ENCODE assay signal across 1 cellular context in the genomic region with DNA sequence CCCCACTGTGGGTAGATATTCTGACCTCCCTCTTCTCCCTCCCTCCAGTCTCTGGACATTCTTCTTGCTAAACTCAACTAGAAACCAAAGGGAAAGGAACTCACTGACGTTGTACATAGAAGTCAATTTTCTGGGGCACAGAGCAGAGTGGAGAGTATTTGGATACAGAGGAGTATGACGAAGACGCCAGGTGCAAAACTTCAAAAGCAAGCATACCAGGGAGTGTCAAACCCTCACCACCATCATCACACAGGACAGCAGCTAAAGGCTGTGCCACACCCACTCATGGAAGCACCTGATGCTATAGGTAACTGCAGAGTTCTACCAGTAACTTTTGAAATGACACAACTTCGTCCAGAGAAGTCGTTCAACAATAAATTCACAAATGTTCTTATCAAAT.
TF ChIP-seq lines count a peak whose summit lies in the region.

No MANE protein-coding gene starts in this region.

TF ChIP-seq in IMR-90, 13 proteins besides CTCF, POLR2A, EP300 and RAD21:
- TF ChIP-seq FOS (IDR thresholded peaks at IDR 0.05; ENCODE audit: low read depth, low read length) (no peak), CEBPB (IDR thresholded peaks at IDR 0.05; ENCODE audit: low read depth, low read length) (no peak), MAFK (IDR thresholded peaks at IDR 0.05; ENCODE audit: low read depth, low read length) (no peak), NFE2L2 (IDR thresholded peaks at IDR 0.05; ENCODE audit: low read depth, low read length) (no peak), MXI1 (IDR thresholded peaks at IDR 0.05; ENCODE audit: borderline replicate concordance, low read depth, low read length) (no peak), CHD1 (IDR thresholded peaks at IDR 0.05; ENCODE audit: low read depth, low read length) (no peak)
- TF ChIP-seq, protein P1, sequence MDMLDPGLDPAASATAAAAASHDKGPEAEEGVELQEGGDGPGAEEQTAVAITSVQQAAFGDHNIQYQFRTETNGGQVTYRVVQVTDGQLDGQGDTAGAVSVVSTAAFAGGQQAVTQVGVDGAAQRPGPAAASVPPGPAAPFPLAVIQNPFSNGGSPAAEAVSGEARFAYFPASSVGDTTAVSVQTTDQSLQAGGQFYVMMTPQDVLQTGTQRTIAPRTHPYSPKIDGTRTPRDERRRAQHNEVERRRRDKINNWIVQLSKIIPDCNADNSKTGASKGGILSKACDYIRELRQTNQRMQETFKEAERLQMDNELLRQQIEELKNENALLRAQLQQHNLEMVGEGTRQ (IDR thresholded peaks at IDR 0.05; ENCODE audit: low read depth, low read length) = no peak
- TF ChIP-seq, protein P2, sequence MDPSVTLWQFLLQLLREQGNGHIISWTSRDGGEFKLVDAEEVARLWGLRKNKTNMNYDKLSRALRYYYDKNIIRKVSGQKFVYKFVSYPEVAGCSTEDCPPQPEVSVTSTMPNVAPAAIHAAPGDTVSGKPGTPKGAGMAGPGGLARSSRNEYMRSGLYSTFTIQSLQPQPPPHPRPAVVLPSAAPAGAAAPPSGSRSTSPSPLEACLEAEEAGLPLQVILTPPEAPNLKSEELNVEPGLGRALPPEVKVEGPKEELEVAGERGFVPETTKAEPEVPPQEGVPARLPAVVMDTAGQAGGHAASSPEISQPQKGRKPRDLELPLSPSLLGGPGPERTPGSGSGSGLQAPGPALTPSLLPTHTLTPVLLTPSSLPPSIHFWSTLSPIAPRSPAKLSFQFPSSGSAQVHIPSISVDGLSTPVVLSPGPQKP (IDR thresholded peaks at IDR 0.05; ENCODE audit: borderline replicate concordance, low read depth, low read length) = no peak
